In the genomic region with DNA sequence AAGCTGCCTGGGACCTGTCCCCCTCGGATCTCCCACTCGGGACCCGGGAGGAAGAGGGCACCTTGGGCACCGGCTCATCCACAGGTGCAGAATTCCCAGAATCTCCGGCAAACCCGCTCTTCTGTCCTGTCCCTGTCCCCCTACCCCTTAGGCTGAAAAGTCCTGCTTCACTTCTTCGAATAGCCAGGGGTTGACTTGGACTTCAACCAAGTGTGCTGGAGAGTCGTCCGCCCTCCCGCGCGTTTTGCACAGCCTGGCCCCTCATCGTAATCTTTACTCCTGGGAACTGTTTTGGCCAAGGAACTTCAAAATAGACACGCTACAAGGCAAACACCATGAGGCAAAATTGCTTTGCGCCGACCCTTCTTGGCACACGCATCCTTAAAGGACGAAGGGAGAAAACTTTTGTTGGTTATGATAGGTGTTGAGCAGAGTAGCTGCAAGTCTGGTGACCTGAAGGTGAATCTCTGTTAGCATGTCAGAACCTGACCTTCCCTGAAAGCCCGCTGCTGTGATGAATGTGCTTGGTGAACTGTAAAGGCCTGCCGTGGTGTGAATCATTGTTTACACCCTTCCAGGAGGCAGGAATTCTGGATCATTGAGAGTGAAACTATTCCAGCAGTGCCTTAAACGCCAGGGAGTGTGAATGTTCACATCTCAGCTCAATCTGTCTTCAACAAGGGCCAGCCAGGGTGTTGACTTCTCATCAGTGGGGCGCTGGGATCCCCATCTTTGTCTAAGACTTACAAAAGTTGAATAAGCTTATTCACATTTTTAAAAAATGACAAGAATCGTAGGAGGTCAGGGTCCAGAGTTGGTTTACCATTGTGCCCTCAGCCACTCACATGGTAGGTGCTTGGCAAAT, we compare ENCODE assay signal across 8 cellular contexts. TPM values are rescaled to one million over a fixed set of nuclear protein-coding genes. Genes with fewer than 3 reads are reported as not detected.
A peak's percentile ranks its signal among the peaks of the same experiment; 100 is the strongest.
DNase-seq lines count a peak whose midpoint lies in the region; ATAC-seq lines count a peak whose summit lies in the region.

No MANE protein-coding gene starts in this region.

- H3K4me1 ChIP-seq in CD4-positive, alpha-beta memory T cell (ENCODE audit: insufficient read depth, low read length), result no peaks in the 10 kb centered on the region
- peaks cover 0 to 9% (median 7%) of the 10 kb centered on the region in 5 donors for H3K4me1 ChIP-seq in subcutaneous abdominal adipose tissue (ENCODE audit: control insufficient read depth in 5 of 5, insufficient read depth in 5 of 5, low read length in 5 of 5)

- no peak for DNase-seq in CD4-positive, alpha-beta memory T cell
- DNase-seq in HT-29 (ENCODE audit: low spot score) (peak; percentile 73), immature natural killer cell (no peak)
- DNase-seq in activated T-helper 2 cell treated with anti-CD3 and anti-CD28 coated beads, Interferon-gamma antibody, Interleukin-2, Interleukin-4, amounts not matched to agents 10 μg/mL and 5 μg/mL and 100 μg/mL, durations not matched to agents 14 hours and 24 hours and 36 hours (ENCODE audit: low spot score), result no peak
- no peak for DNase-seq in stimulated activated naive CD4-positive, alpha-beta T cell treated with Interleukin-2 at 50 U/mL for 16 hours (lab: John Stamatoyannopoulos, UW)
- no peak for DNase-seq in activated effector memory CD4-positive, alpha-beta T cell treated with anti-CD3 and anti-CD28 coated beads, Interleukin-2, amount 50 U/mL, for 16 hours

- peaks cover 22 to 36% of the 10 kb centered on the region in 2 donors for H3K27me3 Mint-ChIP-seq in CD4-positive, alpha-beta memory T cell
- peaks cover 43% of the 10 kb centered on the region for H3K27me3 Mint-ChIP-seq in activated T-helper 2 cell treated with anti-CD3 and anti-CD28 coated beads, Interferon-gamma antibody, Interleukin-2, Interleukin-4, amounts not matched to agents 10 μg/mL and 5 μg/mL and 100 μg/mL, durations not matched to agents 14 hours and 24 hours and 36 hours (ENCODE audit: low read depth)
- H3K27me3 Mint-ChIP-seq in immature natural killer cell (ENCODE audit: low read depth in 3 of 3), result peaks cover 2 to 29% (median 4%) of the 10 kb centered on the region in 3 donors

- no peaks in the 10 kb centered on the region for H3K9me3 ChIP-seq in CD4-positive, alpha-beta memory T cell (ENCODE audit: control insufficient read depth in 1 of 2, low read length in 2 of 2)
- peaks cover 0 to 14% (median 6%) of the 10 kb centered on the region in 5 donors for H3K9me3 ChIP-seq in subcutaneous abdominal adipose tissue (ENCODE audit: control insufficient read depth in 5 of 5, low read length in 5 of 5)

- no peaks in the 10 kb centered on the region for H3K36me3 ChIP-seq in CD4-positive, alpha-beta memory T cell (ENCODE audit: insufficient read depth, low read length)
- H3K36me3 ChIP-seq in subcutaneous abdominal adipose tissue (ENCODE audit: control insufficient read depth in 5 of 5, insufficient read depth in 5 of 5, low read length in 5 of 5), result no peaks in the 10 kb centered on the region

- intact Hi-C loops in CD4-positive, alpha-beta memory T cell (cut with micrococcal nuclease), result no loop called here
- intact Hi-C loops in activated T-helper 2 cell treated with anti-CD3 and anti-CD28 coated beads, Interferon-gamma antibody, Interleukin-2, Interleukin-4, amounts not matched to agents 10 μg/mL and 5 μg/mL and 100 μg/mL, durations not matched to agents 14 hours and 24 hours and 36 hours (cut with micrococcal nuclease), result no loop called here

- CTCF ChIA-PET in CD4-positive, alpha-beta memory T cell (lab: Charles Lee; ENCODE audit: partially characterized antibody), result no interaction called here

- H3K4me3 ChIP-seq in CD4-positive, alpha-beta memory T cell (ENCODE audit: low read length in 2 of 2), result no peak overlapping the region
- peak overlapping the region in 4 of 5 donors; percentile 35 to 51 (median 42) for H3K4me3 ChIP-seq in subcutaneous abdominal adipose tissue (ENCODE audit: low read depth in 1 of 5, low read length in 5 of 5)

- H3K4me3 Mint-ChIP-seq in CD4-positive, alpha-beta memory T cell, result peak overlapping the region in 7 of 8 donors; percentile 21 to 70 (median 48)
- peak overlapping the region; percentile 69 for H3K4me3 Mint-ChIP-seq in activated T-helper 2 cell treated with anti-CD3 and anti-CD28 coated beads, Interferon-gamma antibody, Interleukin-2, Interleukin-4, amounts not matched to agents 10 μg/mL and 5 μg/mL and 100 μg/mL, durations not matched to agents 14 hours and 24 hours and 36 hours (ENCODE audit: low read depth)
- peak overlapping the region; percentile 48 to 82 (median 65) for H3K4me3 Mint-ChIP-seq in immature natural killer cell

- POLR2A ChIA-PET in CD4-positive, alpha-beta memory T cell (lab: Charles Lee; ENCODE audit: partially characterized antibody), result no interaction called here

- H3K27ac Mint-ChIP-seq in CD4-positive, alpha-beta memory T cell, result no peak overlapping the region
- H3K27ac Mint-ChIP-seq in activated T-helper 2 cell treated with anti-CD3 and anti-CD28 coated beads, Interferon-gamma antibody, Interleukin-2, Interleukin-4, amounts not matched to agents 10 μg/mL and 5 μg/mL and 100 μg/mL, durations not matched to agents 14 hours and 24 hours and 36 hours, result no peak overlapping the region
- H3K27ac Mint-ChIP-seq in immature natural killer cell, result no peak overlapping the region

- ATAC-seq in GM18519 (IDR thresholded peaks at IDR 0.05; ENCODE audit: low FRiP score, unreplicated experiment), result no peak

- H3K27me3 ChIP-seq in CD4-positive, alpha-beta memory T cell (ENCODE audit: insufficient read depth, low read length), result peaks cover 13% of the 10 kb centered on the region
- peaks cover 0 to 18% (median 9%) of the 10 kb centered on the region in 5 donors for H3K27me3 ChIP-seq in subcutaneous abdominal adipose tissue (ENCODE audit: control insufficient read depth in 5 of 5, insufficient read depth in 4 of 5, low read length in 5 of 5)

- H3K27ac ChIP-seq in CD4-positive, alpha-beta memory T cell (ENCODE audit: low read depth, low read length), result no peak overlapping the region
- no peak overlapping the region for H3K27ac ChIP-seq in subcutaneous abdominal adipose tissue (ENCODE audit: low read depth, low read length)

- H3K36me3 Mint-ChIP-seq in CD4-positive, alpha-beta memory T cell, result no peaks in the 10 kb centered on the region
- no peaks in the 10 kb centered on the region for H3K36me3 Mint-ChIP-seq in activated T-helper 2 cell treated with anti-CD3 and anti-CD28 coated beads, Interferon-gamma antibody, Interleukin-2, Interleukin-4, amounts not matched to agents 10 μg/mL and 5 μg/mL and 100 μg/mL, durations not matched to agents 14 hours and 24 hours and 36 hours (ENCODE audit: low read depth)
- peaks cover 4% of the 10 kb centered on the region in 3 donors for H3K36me3 Mint-ChIP-seq in immature natural killer cell

- H3K9me3 Mint-ChIP-seq in CD4-positive, alpha-beta memory T cell, result peaks cover 5 to 13% (median 11%) of the 10 kb centered on the region in 8 donors
- peaks cover 4% of the 10 kb centered on the region for H3K9me3 Mint-ChIP-seq in activated T-helper 2 cell treated with anti-CD3 and anti-CD28 coated beads, Interferon-gamma antibody, Interleukin-2, Interleukin-4, amounts not matched to agents 10 μg/mL and 5 μg/mL and 100 μg/mL, durations not matched to agents 14 hours and 24 hours and 36 hours
- peaks cover 0 to 7% (median 0%) of the 10 kb centered on the region in 6 donors for H3K9me3 Mint-ChIP-seq in immature natural killer cell

- H3K9ac ChIP-seq in subcutaneous abdominal adipose tissue (ENCODE audit: low read length in 5 of 5), result no peak overlapping the region

- H3K4me1 Mint-ChIP-seq in CD4-positive, alpha-beta memory T cell, result peaks cover 4 to 15% (median 5%) of the 10 kb centered on the region in 4 donors
- peaks cover 2% of the 10 kb centered on the region for H3K4me1 Mint-ChIP-seq in activated T-helper 2 cell treated with anti-CD3 and anti-CD28 coated beads, Interferon-gamma antibody, Interleukin-2, Interleukin-4, amounts not matched to agents 10 μg/mL and 5 μg/mL and 100 μg/mL, durations not matched to agents 14 hours and 24 hours and 36 hours (ENCODE audit: low read depth)
- H3K4me1 Mint-ChIP-seq in immature natural killer cell, result peaks cover 6 to 11% of the 10 kb centered on the region in 2 donors

RNA-seq across cellular contexts. Expression of a gene that starts 0.6 kb away (rescaled TPM):
- not detected for total RNA-seq in CD4-positive, alpha-beta memory T cell
- polyA plus RNA-seq in CD4-positive, alpha-beta memory T cell, result not detected
- 8.9 and 9.3 TPM in 2 replicates for total RNA-seq in HT-29 (2014; rRNA removed; shearing (Covaris generic))
- 0.67 and 0.82 TPM in 2 replicates for total RNA-seq in activated T-helper 2 cell treated with anti-CD3 and anti-CD28 coated beads, Interferon-gamma antibody, Interleukin-2, Interleukin-4, amounts not matched to agents 10 μg/mL and 5 μg/mL and 100 μg/mL, durations not matched to agents 14 hours and 24 hours and 36 hours
- under 1 TPM in 1 of 3 donors, not detected in 2; 0.11 TPM for polyA plus RNA-seq in immature natural killer cell

Comparison
In these comparisons a context has a peak if more than half of its experiments do, and no peak if none do; other contexts are left out.
1. H3K4me3 ChIP-seq: peak in subcutaneous abdominal adipose tissue (4 of 5); none in CD4-positive, alpha-beta memory T cell (0 of 2).
2. Peak in every context shown above with its lines, with median percentiles within 50 percentile points of each other: H3K4me3 Mint-ChIP-seq.